ENCODE assay signal across 9 cellular contexts in genomic region chr15:51681303-51681963, GRCh38. TPM values are rescaled to one million over a fixed set of nuclear protein-coding genes. Genes with fewer than 3 reads are reported as not detected.
DNase-seq lines count a peak whose midpoint lies in the region; ATAC-seq lines count a peak whose summit lies in the region.
"Had no signal": no experiment of that assay in that cellular context is flagged by ENCODE, and none has a peak within 500 bp of the region (broad histone marks: within the 10 kb centered on the region; RNA-seq: fewer than 3 reads in every experiment).

Gene SCG3 (plus strand): TSS chr15:51681503. CDS start chr15:51681756, 253 bp downstream.

- peak; percentile 18 for DNase-seq in GM19238 (ENCODE audit: insufficient read length, low spot score)
- DNase-seq in NCI-H2171 treated with DMSO at 0.1 percent for 48 hours (lab: John Stamatoyannopoulos, UW) = peak; percentile 95
- DNase-seq in activated CD4-positive, alpha-beta T cell treated with anti-CD3 and anti-CD28 coated beads, Interleukin-2, amount 50 U/mL, for 48 hours = peak; percentile 76 to 80
- peak; percentile 76 for DNase-seq in dermis blood vessel endothelial cell
- DNase-seq in left colon = peak; percentile 67 to 91
- peak; percentile 23 to 50 (median 31) for DNase-seq in stimulated activated CD4-positive, alpha-beta T cell treated with anti-CD3 and anti-CD28 coated beads, Interleukin-1b, Interleukin-23, amount 100 ng/mL, for 24 hours (ENCODE audit: low read depth in 4 of 4, low spot score in 1 of 4)
- DNase-seq in amniotic stem cell (lab: John Stamatoyannopoulos, UW) = no peak

- ATAC-seq in left colon (peak; percentile 100), GM21737 (IDR thresholded peaks at IDR 0.05; ENCODE audit: unreplicated experiment) (no peak)

- intact Hi-C loops in left colon (cut with DNase I, micrococcal nuclease) = no loop called here

RNA-seq across cellular contexts. Expression of gene SCG3, which starts in this region (rescaled TPM):
- under 0.01 and 0.60 TPM in 2 replicates for total RNA-seq in dermis blood vessel endothelial cell
- total RNA-seq in left colon = 1 to 10 TPM in 1 of 2 donors, under 1 TPM in 1; 0.95 to 1.2 TPM
- total RNA-seq: PC-9 had no signal

Comparison
In these comparisons a context has a peak if more than half of its experiments do, and no peak if none do; other contexts are left out.
1. Peak in DNase-seq in dermis blood vessel endothelial cell; RNA of the gene not detected or under 1 TPM.